ENCODE assay signal across 10 cellular contexts in the genomic region with DNA sequence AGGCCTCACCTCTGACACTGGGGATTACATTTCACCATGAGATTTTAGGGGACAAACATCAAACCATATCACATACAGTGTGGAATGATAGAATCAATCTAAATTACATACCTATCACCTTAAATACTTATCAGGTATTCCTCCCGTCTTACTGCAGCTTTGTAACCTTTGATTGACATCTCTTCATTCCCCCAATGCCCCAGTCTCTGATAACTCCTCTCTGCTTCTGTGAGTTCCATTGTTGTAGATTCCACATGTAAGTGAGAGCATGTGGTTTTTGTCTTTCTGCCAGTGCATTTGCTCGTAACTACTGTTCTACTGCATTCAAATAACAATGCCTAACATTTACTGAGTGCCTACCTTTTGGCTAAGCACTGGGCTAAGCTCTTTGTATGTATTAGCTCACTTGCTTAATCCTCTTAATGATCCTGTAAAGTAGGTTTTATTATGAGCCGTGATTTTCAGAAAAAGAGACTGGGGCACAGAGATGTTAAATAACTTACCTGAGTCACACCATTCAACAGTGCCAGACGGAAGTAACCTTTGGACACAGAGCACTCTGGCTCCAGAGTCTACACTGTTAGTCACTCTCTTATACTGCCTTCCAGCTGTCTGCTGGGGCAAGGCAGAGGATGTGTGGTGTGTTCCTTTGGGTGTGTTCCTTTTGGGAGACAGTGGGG.
A peak's percentile ranks its signal among the peaks of the same experiment; 100 is the strongest.
DNase-seq lines count a peak whose midpoint lies in the region; ATAC-seq and TF ChIP-seq lines count a peak whose summit lies in the region.
"Had no signal": no experiment of that assay in that cellular context is flagged by ENCODE, and none has a peak within 500 bp of the region (broad histone marks: within the 10 kb centered on the region; RNA-seq: fewer than 3 reads in every experiment).

No MANE protein-coding gene starts in this region.

- no peaks in the 10 kb centered on the region for H3K36me3 ChIP-seq in iPS-20b (ENCODE audit: insufficient read depth, low read depth, low read length)
- H3K36me3 ChIP-seq in aorta (ENCODE audit: control insufficient read depth in 1 of 2, insufficient read depth in 2 of 2, low read length in 1 of 2) = no peaks in the 10 kb centered on the region

- H3K27me3 ChIP-seq in iPS-20b (ENCODE audit: insufficient read depth, low read length) (no peaks in the 10 kb centered on the region), aorta (ENCODE audit: control insufficient read depth in 1 of 2, insufficient read depth in 2 of 2, low read length in 1 of 2) (no peaks in the 10 kb centered on the region)

- H3K27ac ChIP-seq in iPS-20b (ENCODE audit: low read length) = no peak overlapping the region
- no peak overlapping the region for H3K27ac ChIP-seq in aorta (ENCODE audit: low read depth in 1 of 2, low read length in 2 of 2)

- no peaks in the 10 kb centered on the region for H3K27me3 Mint-ChIP-seq in HFFc6 (ENCODE audit: insufficient read depth)
- no peaks in the 10 kb centered on the region for H3K27me3 Mint-ChIP-seq in WTC11 (ENCODE audit: low read depth)

- H3K36me3 Mint-ChIP-seq in HFFc6 (ENCODE audit: low read depth) (no peaks in the 10 kb centered on the region; the same call in 1 of the 2 replicates), WTC11 (no peaks in the 10 kb centered on the region)

- intact Hi-C loops in aorta (cut with DNase I) = no loop called here

- H3K9me3 ChIP-seq in iPS-20b (ENCODE audit: insufficient read depth, low read depth, low read length) = no peaks in the 10 kb centered on the region
- H3K9me3 ChIP-seq in aorta (ENCODE audit: control insufficient read depth, low read length) = no peaks in the 10 kb centered on the region

- H3K27ac Mint-ChIP-seq in HFFc6 (peak overlapping the region; percentile 55), WTC11 (no peak overlapping the region)
- H3K27ac Mint-ChIP-seq: T-helper 17 cell had no signal

- CTCF ChIA-PET in WTC11 (lab: Charles Lee) = no interaction called here

- TF ChIP-seq CTCF in HFFc6 (IDR thresholded peaks at IDR 0.05) = no peak
- no peak for TF ChIP-seq CTCF in WTC11 (IDR thresholded peaks at IDR 0.05)

- H3K9ac ChIP-seq in iPS-20b (ENCODE audit: low read depth, low read length) = no peak overlapping the region

- WGBS in aorta, 2 donors = 71 to 78% methylated on average over 4 of the region's 4 CpGs

- DNase-seq in HFFc6 (peak; percentile 35), WTC11 (ENCODE audit: low spot score) (no peak), ureter (ENCODE audit: low spot score) (peak; percentile 44), aorta (no peak)
- DNase-seq: DND-41; stimulated activated CD4-positive, alpha-beta T cell treated with anti-CD3 and anti-CD28 coated beads, Interleukin-12 subunit alpha, Interleukin-12 subunit beta, amount 100 ng/mL, for 4 hours; T-helper 17 cell had no signal

- H3K9me3 Mint-ChIP-seq in HFFc6 = no peaks in the 10 kb centered on the region
- H3K9me3 Mint-ChIP-seq in WTC11 = no peaks in the 10 kb centered on the region

- H3K4me1 Mint-ChIP-seq in HFFc6 (ENCODE audit: low read depth) (peaks cover 56% of the 10 kb centered on the region), WTC11 (peaks cover 12% of the 10 kb centered on the region)
- H3K4me1 Mint-ChIP-seq: T-helper 17 cell had no signal

- 0 out of 2 replicates have a peak overlapping the region, but pooled peaks have one; percentile 14 for H3K4me3 ChIP-seq in iPS-20b (ENCODE audit: low read length)
- no peak overlapping the region for H3K4me3 ChIP-seq in aorta (ENCODE audit: low read length in 2 of 2)

- peaks cover 8% of the 10 kb centered on the region for H3K4me1 ChIP-seq in iPS-20b (ENCODE audit: insufficient read depth, low read length)
- no peaks in the 10 kb centered on the region for H3K4me1 ChIP-seq in aorta (ENCODE audit: control insufficient read depth in 1 of 2, insufficient read depth in 2 of 2, low read length in 2 of 2)

- peak; percentile 63 for ATAC-seq in WTC11
- no peak for ATAC-seq in aorta (ENCODE audit: low FRiP score)
- ATAC-seq in HG03196 (IDR thresholded peaks at IDR 0.05; ENCODE audit: unreplicated experiment) = no peak
- no peak for ATAC-seq in GM19455 (IDR thresholded peaks at IDR 0.05; ENCODE audit: unreplicated experiment)
- ATAC-seq: T-helper 17 cell had no signal

- peak overlapping the region; percentile 0; the same call in 1 of the 2 replicates for H3K4me3 Mint-ChIP-seq in HFFc6
- H3K4me3 Mint-ChIP-seq in WTC11 = no peak overlapping the region
- H3K4me3 Mint-ChIP-seq: T-helper 17 cell had no signal

- POLR2A ChIA-PET in WTC11 (lab: Charles Lee) = interaction anchor here (0.7 kb wide), 1 partner anchor 227 kb away, joined by 4 read pairs; no protein-coding TSS in a partner anchor

TF ChIP-seq in WTC11, 78 proteins besides CTCF, POLR2A, EP300 and RAD21 (continues in another document):
- TF ChIP-seq NR2C2 (CRISPR knock-in tag; IDR thresholded peaks at IDR 0.05) (no peak), FOXP1 (CRISPR knock-in tag; IDR thresholded peaks at IDR 0.05; ENCODE audit: borderline replicate concordance) (no peak), SP1 (CRISPR knock-in tag; conservative IDR thresholded peaks at IDR 0.05) (no peak), TCF7 (CRISPR knock-in tag; IDR thresholded peaks at IDR 0.05; ENCODE audit: low read depth) (no peak), ZNF138 (CRISPR knock-in tag; conservative IDR thresholded peaks at IDR 0.05) (no peak)
- TF ChIP-seq, protein P1, sequence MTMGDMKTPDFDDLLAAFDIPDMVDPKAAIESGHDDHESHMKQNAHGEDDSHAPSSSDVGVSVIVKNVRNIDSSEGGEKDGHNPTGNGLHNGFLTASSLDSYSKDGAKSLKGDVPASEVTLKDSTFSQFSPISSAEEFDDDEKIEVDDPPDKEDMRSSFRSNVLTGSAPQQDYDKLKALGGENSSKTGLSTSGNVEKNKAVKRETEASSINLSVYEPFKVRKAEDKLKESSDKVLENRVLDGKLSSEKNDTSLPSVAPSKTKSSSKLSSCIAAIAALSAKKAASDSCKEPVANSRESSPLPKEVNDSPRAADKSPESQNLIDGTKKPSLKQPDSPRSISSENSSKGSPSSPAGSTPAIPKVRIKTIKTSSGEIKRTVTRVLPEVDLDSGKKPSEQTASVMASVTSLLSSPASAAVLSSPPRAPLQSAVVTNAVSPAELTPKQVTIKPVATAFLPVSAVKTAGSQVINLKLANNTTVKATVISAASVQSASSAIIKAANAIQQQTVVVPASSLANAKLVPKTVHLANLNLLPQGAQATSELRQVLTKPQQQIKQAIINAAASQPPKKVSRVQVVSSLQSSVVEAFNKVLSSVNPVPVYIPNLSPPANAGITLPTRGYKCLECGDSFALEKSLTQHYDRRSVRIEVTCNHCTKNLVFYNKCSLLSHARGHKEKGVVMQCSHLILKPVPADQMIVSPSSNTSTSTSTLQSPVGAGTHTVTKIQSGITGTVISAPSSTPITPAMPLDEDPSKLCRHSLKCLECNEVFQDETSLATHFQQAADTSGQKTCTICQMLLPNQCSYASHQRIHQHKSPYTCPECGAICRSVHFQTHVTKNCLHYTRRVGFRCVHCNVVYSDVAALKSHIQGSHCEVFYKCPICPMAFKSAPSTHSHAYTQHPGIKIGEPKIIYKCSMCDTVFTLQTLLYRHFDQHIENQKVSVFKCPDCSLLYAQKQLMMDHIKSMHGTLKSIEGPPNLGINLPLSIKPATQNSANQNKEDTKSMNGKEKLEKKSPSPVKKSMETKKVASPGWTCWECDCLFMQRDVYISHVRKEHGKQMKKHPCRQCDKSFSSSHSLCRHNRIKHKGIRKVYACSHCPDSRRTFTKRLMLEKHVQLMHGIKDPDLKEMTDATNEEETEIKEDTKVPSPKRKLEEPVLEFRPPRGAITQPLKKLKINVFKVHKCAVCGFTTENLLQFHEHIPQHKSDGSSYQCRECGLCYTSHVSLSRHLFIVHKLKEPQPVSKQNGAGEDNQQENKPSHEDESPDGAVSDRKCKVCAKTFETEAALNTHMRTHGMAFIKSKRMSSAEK (CRISPR knock-in tag; IDR thresholded peaks at IDR 0.05; ENCODE audit: borderline replicate concordance) = no peak
- TF ChIP-seq, protein P2, sequence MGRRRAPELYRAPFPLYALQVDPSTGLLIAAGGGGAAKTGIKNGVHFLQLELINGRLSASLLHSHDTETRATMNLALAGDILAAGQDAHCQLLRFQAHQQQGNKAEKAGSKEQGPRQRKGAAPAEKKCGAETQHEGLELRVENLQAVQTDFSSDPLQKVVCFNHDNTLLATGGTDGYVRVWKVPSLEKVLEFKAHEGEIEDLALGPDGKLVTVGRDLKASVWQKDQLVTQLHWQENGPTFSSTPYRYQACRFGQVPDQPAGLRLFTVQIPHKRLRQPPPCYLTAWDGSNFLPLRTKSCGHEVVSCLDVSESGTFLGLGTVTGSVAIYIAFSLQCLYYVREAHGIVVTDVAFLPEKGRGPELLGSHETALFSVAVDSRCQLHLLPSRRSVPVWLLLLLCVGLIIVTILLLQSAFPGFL (CRISPR knock-in tag; IDR thresholded peaks at IDR 0.05; ENCODE audit: borderline replicate concordance) = no peak
- TF ChIP-seq, protein P3, sequence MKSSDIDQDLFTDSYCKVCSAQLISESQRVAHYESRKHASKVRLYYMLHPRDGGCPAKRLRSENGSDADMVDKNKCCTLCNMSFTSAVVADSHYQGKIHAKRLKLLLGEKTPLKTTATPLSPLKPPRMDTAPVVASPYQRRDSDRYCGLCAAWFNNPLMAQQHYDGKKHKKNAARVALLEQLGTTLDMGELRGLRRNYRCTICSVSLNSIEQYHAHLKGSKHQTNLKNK (CRISPR knock-in tag; IDR thresholded peaks at IDR 0.05) = no peak
- TF ChIP-seq, protein P4, sequence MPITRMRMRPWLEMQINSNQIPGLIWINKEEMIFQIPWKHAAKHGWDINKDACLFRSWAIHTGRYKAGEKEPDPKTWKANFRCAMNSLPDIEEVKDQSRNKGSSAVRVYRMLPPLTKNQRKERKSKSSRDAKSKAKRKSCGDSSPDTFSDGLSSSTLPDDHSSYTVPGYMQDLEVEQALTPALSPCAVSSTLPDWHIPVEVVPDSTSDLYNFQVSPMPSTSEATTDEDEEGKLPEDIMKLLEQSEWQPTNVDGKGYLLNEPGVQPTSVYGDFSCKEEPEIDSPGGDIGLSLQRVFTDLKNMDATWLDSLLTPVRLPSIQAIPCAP (CRISPR knock-in tag; IDR thresholded peaks at IDR 0.05) = no peak

Comparison
In these comparisons a context has a peak if more than half of its experiments do, and no peak if none do; other contexts are left out.
1. DNase-seq: peak in HFFc6 (single experiment) and ureter (single experiment); none in WTC11 (single experiment) and aorta (0 of 2).